8 cellular contexts compared by ENCODE assay signal in genomic region chr16:66357523-66357928, GRCh38. TPM values are rescaled to one million over a fixed set of nuclear protein-coding genes. Genes with fewer than 3 reads are reported as not detected.
DNase-seq lines count a peak whose midpoint lies in the region; ATAC-seq and TF ChIP-seq lines count a peak whose summit lies in the region.

No MANE protein-coding gene starts in this region.

- POLR2A ChIA-PET in activated CD4-positive, alpha-beta memory T cell treated with anti-CD3 and anti-CD28 coated beads for 36 hours (lab: Charles Lee) = no interaction called here
- POLR2A ChIA-PET in activated CD4-positive, alpha-beta memory T cell treated with anti-CD3 and anti-CD28 coated beads, Interleukin-2, amount 10 ng/mL, durations not matched to agents 7 days and 5 days (lab: Charles Lee) = interaction anchor here (0.9 kb wide), 1 partner anchor 13 kb away, joined by 3 read pairs; no protein-coding TSS in a partner anchor

- peaks cover 5% of the 10 kb centered on the region for H3K4me1 Mint-ChIP-seq in activated CD4-positive, alpha-beta memory T cell treated with anti-CD3 and anti-CD28 coated beads for 36 hours (ENCODE audit: low read depth)
- H3K4me1 Mint-ChIP-seq in activated CD4-positive, alpha-beta memory T cell treated with anti-CD3 and anti-CD28 coated beads, Interleukin-2, amount 10 ng/mL, durations not matched to agents 7 days and 5 days = peaks cover 6% of the 10 kb centered on the region
- H3K4me1 Mint-ChIP-seq in endodermal cell = no peaks in the 10 kb centered on the region

- no peak overlapping the region for H3K27ac Mint-ChIP-seq in activated CD4-positive, alpha-beta memory T cell treated with anti-CD3 and anti-CD28 coated beads for 36 hours
- no peak overlapping the region for H3K27ac Mint-ChIP-seq in activated CD4-positive, alpha-beta memory T cell treated with anti-CD3 and anti-CD28 coated beads, Interleukin-2, amount 10 ng/mL, durations not matched to agents 7 days and 5 days
- H3K27ac Mint-ChIP-seq in endodermal cell = no peak overlapping the region

- peaks cover 49% of the 10 kb centered on the region for H3K27me3 Mint-ChIP-seq in activated CD4-positive, alpha-beta memory T cell treated with anti-CD3 and anti-CD28 coated beads for 36 hours
- peaks cover 48% of the 10 kb centered on the region for H3K27me3 Mint-ChIP-seq in activated CD4-positive, alpha-beta memory T cell treated with anti-CD3 and anti-CD28 coated beads, Interleukin-2, amount 10 ng/mL, durations not matched to agents 7 days and 5 days
- H3K27me3 Mint-ChIP-seq in endodermal cell (ENCODE audit: insufficient read depth) = peaks cover 9% of the 10 kb centered on the region

- H3K36me3 ChIP-seq in SJCRH30 (no peaks in the 10 kb centered on the region), endodermal cell (ENCODE audit: control insufficient read depth, insufficient read depth, low read length) (no peaks in the 10 kb centered on the region), mesodermal cell (ENCODE audit: control insufficient read depth, insufficient read depth, low read length) (no peaks in the 10 kb centered on the region)

- H3K9ac ChIP-seq in endodermal cell (ENCODE audit: extremely low read depth, low read length, poor library complexity, severe bottlenecking) = no peak overlapping the region

- ATAC-seq in GM19467 (IDR thresholded peaks at IDR 0.05; ENCODE audit: unreplicated experiment) = no peak

- WGBS in endodermal cell (ENCODE audit: insufficient coverage in 1 of 2, insufficient read length in 1 of 2), 2 experiments = 0 to 12% methylated on average over 4 to 5 of the region's 5 CpGs
- WGBS in mesodermal cell (ENCODE audit: insufficient coverage in 2 of 2), 2 experiments = 10 to 20% methylated on average over 1 to 2 of the region's 5 CpGs

- H3K9me3 ChIP-seq in SJCRH30 (replicated peaks) (no peaks in the 10 kb centered on the region), endodermal cell (ENCODE audit: control insufficient read depth, low read length) (no peaks in the 10 kb centered on the region), mesodermal cell (ENCODE audit: control insufficient read depth, low read length) (peaks cover 2% of the 10 kb centered on the region)

- intact Hi-C loops in activated CD4-positive, alpha-beta memory T cell treated with anti-CD3 and anti-CD28 coated beads for 36 hours (cut with micrococcal nuclease) = loop anchor here (1.0 kb wide), 1 partner anchor 126 kb away; no protein-coding TSS in a partner anchor

- H3K4me1 ChIP-seq in SJCRH30 = no peaks in the 10 kb centered on the region
- H3K4me1 ChIP-seq in endodermal cell (ENCODE audit: control insufficient read depth, insufficient read depth, low read length) = peaks cover 4% of the 10 kb centered on the region
- H3K4me1 ChIP-seq in mesodermal cell (ENCODE audit: control insufficient read depth, insufficient read depth, low read length, poor library complexity, severe bottlenecking) = peaks cover 19% of the 10 kb centered on the region

- H3K27me3 ChIP-seq in SJCRH30 (no peaks in the 10 kb centered on the region; the same call in 1 of the 2 replicates), endodermal cell (ENCODE audit: control insufficient read depth, insufficient read depth, low read length, poor library complexity, severe bottlenecking) (no peaks in the 10 kb centered on the region)

- CTCF ChIA-PET in activated CD4-positive, alpha-beta memory T cell treated with anti-CD3 and anti-CD28 coated beads for 36 hours (lab: Charles Lee) = interaction anchor here (0.7 to 2.8 kb wide), 24 partner anchors 8 to 510 kb away, joined by 3 to 19 read pairs (median 4); partner anchors contain the start of genes CDH5 and CMTM2
- CTCF ChIA-PET in activated CD4-positive, alpha-beta memory T cell treated with anti-CD3 and anti-CD28 coated beads, Interleukin-2, amount 10 ng/mL, durations not matched to agents 7 days and 5 days (lab: Charles Lee) = interaction anchor here (0.6 to 3.8 kb wide), 11 partner anchors 9 to 293 kb away, joined by 3 to 37 read pairs (median 5); partner anchors contain the start of gene CDH5

- TF ChIP-seq CTCF in endodermal cell (conservative IDR thresholded peaks at IDR 0.05) = peak; percentile 83

- peak; percentile 27 for DNase-seq in activated CD4-positive, alpha-beta memory T cell treated with anti-CD3 and anti-CD28 coated beads for 36 hours
- no peak for DNase-seq in activated CD4-positive, alpha-beta memory T cell treated with anti-CD3 and anti-CD28 coated beads, Interleukin-2, amount 10 ng/mL, durations not matched to agents 7 days and 5 days
- DNase-seq in Jurkat, Clone E6-1 (ENCODE audit: low read depth, low spot score) = peak; percentile 35
- DNase-seq in SJCRH30 (peak; percentile 66 to 89), endodermal cell (peak; percentile 86), occipital lobe (lab: John Stamatoyannopoulos, UW) (no peak)

- no peak overlapping the region for H3K27ac ChIP-seq in SJCRH30
- H3K27ac ChIP-seq in endodermal cell (ENCODE audit: low read depth, low read length) = no peak overlapping the region
- peak overlapping the region; percentile 33 for H3K27ac ChIP-seq in mesodermal cell (ENCODE audit: low read depth, low read length, severe bottlenecking)

- H3K36me3 Mint-ChIP-seq in activated CD4-positive, alpha-beta memory T cell treated with anti-CD3 and anti-CD28 coated beads for 36 hours = no peaks in the 10 kb centered on the region
- H3K36me3 Mint-ChIP-seq in activated CD4-positive, alpha-beta memory T cell treated with anti-CD3 and anti-CD28 coated beads, Interleukin-2, amount 10 ng/mL, durations not matched to agents 7 days and 5 days (ENCODE audit: low read depth) = no peaks in the 10 kb centered on the region
- no peaks in the 10 kb centered on the region for H3K36me3 Mint-ChIP-seq in endodermal cell (ENCODE audit: low read depth)

- H3K4me3 Mint-ChIP-seq in activated CD4-positive, alpha-beta memory T cell treated with anti-CD3 and anti-CD28 coated beads for 36 hours = no peak overlapping the region
- H3K4me3 Mint-ChIP-seq in activated CD4-positive, alpha-beta memory T cell treated with anti-CD3 and anti-CD28 coated beads, Interleukin-2, amount 10 ng/mL, durations not matched to agents 7 days and 5 days = no peak overlapping the region
- no peak overlapping the region for H3K4me3 Mint-ChIP-seq in endodermal cell

- H3K9me3 Mint-ChIP-seq in activated CD4-positive, alpha-beta memory T cell treated with anti-CD3 and anti-CD28 coated beads for 36 hours = no peaks in the 10 kb centered on the region
- no peaks in the 10 kb centered on the region for H3K9me3 Mint-ChIP-seq in activated CD4-positive, alpha-beta memory T cell treated with anti-CD3 and anti-CD28 coated beads, Interleukin-2, amount 10 ng/mL, durations not matched to agents 7 days and 5 days
- H3K9me3 Mint-ChIP-seq in endodermal cell = no peaks in the 10 kb centered on the region

- no peak overlapping the region for H3K4me3 ChIP-seq in Jurkat, Clone E6-1 (ENCODE audit: low read length)
- H3K4me3 ChIP-seq in SJCRH30 = no peak overlapping the region
- H3K4me3 ChIP-seq in endodermal cell (ENCODE audit: low read length) = no peak overlapping the region
- no peak overlapping the region for H3K4me3 ChIP-seq in mesodermal cell (ENCODE audit: extremely low read depth, insufficient read depth, low read length, poor library complexity, severe bottlenecking)

RNA-seq across cellular contexts. Expression of gene CDH5, which starts 9.0 kb away (rescaled TPM):
- not detected for total RNA-seq in activated CD4-positive, alpha-beta memory T cell treated with anti-CD3 and anti-CD28 coated beads for 36 hours
- not detected for total RNA-seq in activated CD4-positive, alpha-beta memory T cell treated with anti-CD3 and anti-CD28 coated beads, Interleukin-2, amount 10 ng/mL, durations not matched to agents 7 days and 5 days
- not detected for polyA plus RNA-seq in Jurkat, Clone E6-1 (2012; ENCODE audit: insufficient read depth, insufficient read length)
- 0.16 and 0.25 TPM in 2 replicates for total RNA-seq in SJCRH30 (2014; rRNA removed; shearing (Covaris generic))
- under 1 TPM in 1 of 2 donors, not detected in 1; 0.18 TPM for total RNA-seq in endodermal cell
- polyA plus RNA-seq in endodermal cell (2013, experiment 1 of 2) = 0.39 TPM
- 0.75 TPM for polyA plus RNA-seq in endodermal cell (2013, experiment 2 of 2)
- polyA plus RNA-seq in mesodermal cell (2013, experiment 1 of 2) = 84.8 TPM
- polyA plus RNA-seq in mesodermal cell (2013, experiment 2 of 2) = 56.7 TPM
- total RNA-seq in occipital lobe = 5.6 TPM

Comparison
In these comparisons a context has a peak if more than half of its experiments do, and no peak if none do; other contexts are left out.
1. DNase-seq: peak in activated CD4-positive, alpha-beta memory T cell treated with anti-CD3 and anti-CD28 coated beads for 36 hours (single experiment), Jurkat, Clone E6-1 (single experiment), SJCRH30 (2 of 2) and endodermal cell (single experiment); none in activated CD4-positive, alpha-beta memory T cell treated with anti-CD3 and anti-CD28 coated beads, Interleukin-2, amount 10 ng/mL, durations not matched to agents 7 days and 5 days (single experiment) and occipital lobe (single experiment).